ENCODE assay signal across 1 cellular context in genomic region chr7:134908289-134908688, GRCh38.
TF ChIP-seq lines count a peak whose summit lies in the region.

No MANE protein-coding gene starts in this region.

TF ChIP-seq in IMR-90, 13 proteins besides CTCF, POLR2A, EP300 and RAD21 (continued from another document):
- TF ChIP-seq, protein P1, sequence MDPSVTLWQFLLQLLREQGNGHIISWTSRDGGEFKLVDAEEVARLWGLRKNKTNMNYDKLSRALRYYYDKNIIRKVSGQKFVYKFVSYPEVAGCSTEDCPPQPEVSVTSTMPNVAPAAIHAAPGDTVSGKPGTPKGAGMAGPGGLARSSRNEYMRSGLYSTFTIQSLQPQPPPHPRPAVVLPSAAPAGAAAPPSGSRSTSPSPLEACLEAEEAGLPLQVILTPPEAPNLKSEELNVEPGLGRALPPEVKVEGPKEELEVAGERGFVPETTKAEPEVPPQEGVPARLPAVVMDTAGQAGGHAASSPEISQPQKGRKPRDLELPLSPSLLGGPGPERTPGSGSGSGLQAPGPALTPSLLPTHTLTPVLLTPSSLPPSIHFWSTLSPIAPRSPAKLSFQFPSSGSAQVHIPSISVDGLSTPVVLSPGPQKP (IDR thresholded peaks at IDR 0.05; ENCODE audit: borderline replicate concordance, low read depth, low read length), result no peak
